Comparison of ENCODE assay signal across 17 cellular contexts in the genomic region with DNA sequence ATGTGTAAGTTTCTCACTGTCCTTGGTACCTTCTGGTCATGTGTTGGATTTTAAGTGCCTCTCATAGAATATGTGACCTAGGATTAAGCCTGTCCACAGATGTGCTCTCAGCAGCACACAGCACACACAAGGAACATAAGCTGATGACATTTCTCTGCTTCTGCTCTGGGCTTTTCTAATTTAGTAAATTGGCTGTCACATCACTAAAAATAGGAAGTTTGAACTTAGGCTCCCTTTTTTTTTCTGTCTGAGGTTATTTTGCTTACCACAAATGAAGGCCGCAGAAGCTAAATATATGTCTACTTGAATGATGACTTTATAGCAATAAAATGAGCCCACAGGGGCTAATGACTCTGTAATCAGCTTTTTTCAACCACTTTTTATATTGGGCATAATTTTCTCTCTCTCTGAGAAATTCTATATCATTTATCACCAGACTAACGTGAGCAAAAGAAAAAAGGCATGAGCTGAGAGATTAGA.
DNase-seq lines count a peak whose midpoint lies in the region; ATAC-seq, FAIRE-seq and TF ChIP-seq lines count a peak whose summit lies in the region.
"Had no signal": no experiment of that assay in that cellular context is flagged by ENCODE, and none has a peak within 500 bp of the region (broad histone marks: within the 10 kb centered on the region; RNA-seq: fewer than 3 reads in every experiment).

No MANE protein-coding gene starts in this region.

- H4K20me1 ChIP-seq in astrocyte (ENCODE audit: insufficient read depth, low read length), result no peaks in the 10 kb centered on the region

- H3K79me2 ChIP-seq in astrocyte (ENCODE audit: insufficient read depth, low read length), result no peaks in the 10 kb centered on the region

- no peak for FAIRE-seq in astrocyte (lab: Jason Lieb, UNC)
- FAIRE-seq: islet of Langerhans had no signal

- H3K27me3 ChIP-seq in astrocyte (ENCODE audit: insufficient read depth, low read length), result no peaks in the 10 kb centered on the region
- H3K27me3 ChIP-seq: spleen, testis had no signal

- H3K27ac ChIP-seq in astrocyte (ENCODE audit: low read depth, low read length), result peak overlapping the region; percentile 18
- H3K27ac ChIP-seq: HL-60, spleen, testis had no signal

- DNase-seq in Daoy (ENCODE audit: low read depth), result peak; percentile 33
- peak; percentile 49 for DNase-seq in HEK293T (ENCODE audit: extremely low spot score)
- peak; percentile 17 to 82 for DNase-seq in NCI-H524 (lab: John Stamatoyannopoulos, UW)
- DNase-seq in astrocyte (ENCODE audit: low read depth), result peak; percentile 82
- no peak for DNase-seq in HFFc6
- DNase-seq in GM10248 (ENCODE audit: extremely low spot score), result no peak
- no peak for DNase-seq in NCI-H345 (lab: John Stamatoyannopoulos, UW)
- DNase-seq: activated CD4-positive, alpha-beta T cell treated with anti-CD3 and anti-CD28 coated beads for 36 hours; activated T-cell treated with anti-CD3 and anti-CD28 coated beads, Interleukin-2, amount 50 U/mL, for 48 hours; Calu3; NCI-H2107; spleen; T-helper 1 cell; testis had no signal

- CTCF ChIA-PET in HEK293T (lab: Yijun Ruan, JAX) (interaction anchor here (0.6 to 2.7 kb wide), 6 partner anchors 7 to 765 kb away, joined by 3 to 12 read pairs (median 3); no protein-coding TSS in a partner anchor), GM10248 (lab: Yijun Ruan, JAX) (interaction anchor here (1.1 to 2.8 kb wide), 4 partner anchors 8 to 208 kb away, joined by 3 to 14 read pairs (median 5); no protein-coding TSS in a partner anchor)

- H3K4me3 Mint-ChIP-seq in astrocyte (ENCODE audit: unreplicated experiment) (no peak overlapping the region), HFFc6 (no peak overlapping the region)
- H3K4me3 Mint-ChIP-seq: activated CD4-positive, alpha-beta T cell treated with anti-CD3 and anti-CD28 coated beads for 36 hours had no signal

- peaks cover 14% of the 10 kb centered on the region for H3K4me1 ChIP-seq in astrocyte (ENCODE audit: insufficient read depth, low read length)
- H3K4me1 ChIP-seq: testis had no signal

- H3K36me3 Mint-ChIP-seq in astrocyte (ENCODE audit: low read depth, unreplicated experiment) (no peaks in the 10 kb centered on the region), HFFc6 (ENCODE audit: low read depth) (no peaks in the 10 kb centered on the region)

- no peak overlapping the region for H3K4me3 ChIP-seq in astrocyte (ENCODE audit: insufficient read depth, low read depth, low read length)
- H3K4me3 ChIP-seq: spleen, testis had no signal

- H3K9me3 Mint-ChIP-seq in astrocyte (ENCODE audit: unreplicated experiment) (no peaks in the 10 kb centered on the region), HFFc6 (peaks cover 31% of the 10 kb centered on the region)

- H3K9me3 ChIP-seq in astrocyte (ENCODE audit: insufficient read depth, low read depth, low read length), result no peaks in the 10 kb centered on the region
- H3K9me3 ChIP-seq: spleen, testis had no signal

- no peaks in the 10 kb centered on the region for H3K27me3 Mint-ChIP-seq in astrocyte (ENCODE audit: low read depth, unreplicated experiment)
- no peaks in the 10 kb centered on the region for H3K27me3 Mint-ChIP-seq in HFFc6 (ENCODE audit: insufficient read depth)
- H3K27me3 Mint-ChIP-seq: activated CD4-positive, alpha-beta T cell treated with anti-CD3 and anti-CD28 coated beads for 36 hours had no signal

- no peak overlapping the region for H3K9ac ChIP-seq in astrocyte (ENCODE audit: low read length)

- H3K4me1 Mint-ChIP-seq in astrocyte (ENCODE audit: low read depth, unreplicated experiment) (peaks cover 30% of the 10 kb centered on the region), HFFc6 (ENCODE audit: low read depth) (no peaks in the 10 kb centered on the region)
- H3K4me1 Mint-ChIP-seq: activated CD4-positive, alpha-beta T cell treated with anti-CD3 and anti-CD28 coated beads for 36 hours had no signal

- no peaks in the 10 kb centered on the region for H3K36me3 ChIP-seq in astrocyte (ENCODE audit: insufficient read depth, low read length)
- H3K36me3 ChIP-seq: spleen had no signal

- TF ChIP-seq CTCF in astrocyte (IDR thresholded peaks at IDR 0.05; ENCODE audit: insufficient read depth, low read depth, low read length), result no peak
- no peak for TF ChIP-seq CTCF in HFFc6 (IDR thresholded peaks at IDR 0.05)
- TF ChIP-seq CTCF in GM10248 (IDR thresholded peaks at IDR 0.05; ENCODE audit: control extremely low read depth, extremely low read depth, low read depth, missing control alignments), result no peak

- POLR2A ChIA-PET in HEK293T (lab: Yijun Ruan, JAX) (interaction anchor here (1.0 kb wide), 1 partner anchor 152 kb away, joined by 4 read pairs; no protein-coding TSS in a partner anchor), GM10248 (lab: Yijun Ruan, JAX) (no interaction called here)

- peak overlapping the region; percentile 97 for H3K27ac Mint-ChIP-seq in astrocyte (ENCODE audit: unreplicated experiment)
- H3K27ac Mint-ChIP-seq in HFFc6, result no peak overlapping the region
- H3K27ac Mint-ChIP-seq: activated CD4-positive, alpha-beta T cell treated with anti-CD3 and anti-CD28 coated beads for 36 hours had no signal

- no peak overlapping the region for H2AFZ ChIP-seq in astrocyte (ENCODE audit: low read depth, low read length)

- no peak for ATAC-seq in HG03571 (IDR thresholded peaks at IDR 0.05; ENCODE audit: unreplicated experiment)
- ATAC-seq: activated CD4-positive, alpha-beta T cell treated with anti-CD3 and anti-CD28 coated beads for 36 hours had no signal

- no peak overlapping the region for H3K4me2 ChIP-seq in astrocyte (ENCODE audit: low read length)

TF ChIP-seq in HEK293T, 16 proteins besides CTCF, POLR2A, EP300 and RAD21:
- TF ChIP-seq FOXK2 (IDR thresholded peaks at IDR 0.05) (no peak), ZNF384 (IDR thresholded peaks at IDR 0.05) (peak; percentile 69), CTBP1 (IDR thresholded peaks at IDR 0.05; ENCODE audit: borderline replicate concordance) (peak; percentile 51), PKNOX1 (IDR thresholded peaks at IDR 0.05) (peak; percentile 64), FOXM1 (IDR thresholded peaks at IDR 0.05; ENCODE audit: borderline replicate concordance) (no peak)

Comparison
In these comparisons a context has a peak if more than half of its experiments do, and no peak if none do; other contexts are left out.
1. DNase-seq: peak in Daoy (single experiment), HEK293T (single experiment), NCI-H524 (2 of 2) and astrocyte (single experiment); none in HFFc6 (single experiment), GM10248 (single experiment) and NCI-H345 (single experiment).